In the genomic region with DNA sequence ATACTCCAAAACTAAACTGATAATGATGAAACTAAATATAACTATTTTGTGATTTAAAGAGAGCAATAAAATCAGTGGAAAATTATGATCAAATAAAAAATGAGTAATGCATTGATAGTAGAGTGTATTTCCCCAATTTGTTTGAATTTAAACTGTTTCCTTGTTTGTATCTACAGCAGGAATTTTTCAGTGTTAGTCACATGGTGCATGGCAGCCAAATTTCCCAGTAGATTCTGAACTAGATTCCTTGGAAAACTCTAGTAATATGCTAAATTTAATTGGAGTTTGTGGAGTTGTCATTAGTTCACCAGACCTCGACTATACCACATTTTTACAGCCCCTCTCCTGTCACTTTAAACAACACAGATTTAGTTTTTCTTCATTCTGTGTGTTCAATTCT, we compare ENCODE assay signal across 1 cellular context.
TF ChIP-seq lines count a peak whose summit lies in the region.

No MANE protein-coding gene starts in this region.

TF ChIP-seq in IMR-90, 13 proteins besides CTCF, POLR2A, EP300 and RAD21:
- no peak for TF ChIP-seq CEBPB (IDR thresholded peaks at IDR 0.05; ENCODE audit: low read depth, low read length)
- no peak for TF ChIP-seq RFX5 (IDR thresholded peaks at IDR 0.05; ENCODE audit: low read depth, low read length)
- TF ChIP-seq MAZ (IDR thresholded peaks at IDR 0.05; ENCODE audit: borderline replicate concordance, low read depth, low read length), result no peak
- TF ChIP-seq, protein P1, sequence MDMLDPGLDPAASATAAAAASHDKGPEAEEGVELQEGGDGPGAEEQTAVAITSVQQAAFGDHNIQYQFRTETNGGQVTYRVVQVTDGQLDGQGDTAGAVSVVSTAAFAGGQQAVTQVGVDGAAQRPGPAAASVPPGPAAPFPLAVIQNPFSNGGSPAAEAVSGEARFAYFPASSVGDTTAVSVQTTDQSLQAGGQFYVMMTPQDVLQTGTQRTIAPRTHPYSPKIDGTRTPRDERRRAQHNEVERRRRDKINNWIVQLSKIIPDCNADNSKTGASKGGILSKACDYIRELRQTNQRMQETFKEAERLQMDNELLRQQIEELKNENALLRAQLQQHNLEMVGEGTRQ (IDR thresholded peaks at IDR 0.05; ENCODE audit: low read depth, low read length), result peak; percentile 45; the same call in 1 of the 2 replicates
- no peak for TF ChIP-seq MAFK (IDR thresholded peaks at IDR 0.05; ENCODE audit: low read depth, low read length)
- TF ChIP-seq, protein P2, sequence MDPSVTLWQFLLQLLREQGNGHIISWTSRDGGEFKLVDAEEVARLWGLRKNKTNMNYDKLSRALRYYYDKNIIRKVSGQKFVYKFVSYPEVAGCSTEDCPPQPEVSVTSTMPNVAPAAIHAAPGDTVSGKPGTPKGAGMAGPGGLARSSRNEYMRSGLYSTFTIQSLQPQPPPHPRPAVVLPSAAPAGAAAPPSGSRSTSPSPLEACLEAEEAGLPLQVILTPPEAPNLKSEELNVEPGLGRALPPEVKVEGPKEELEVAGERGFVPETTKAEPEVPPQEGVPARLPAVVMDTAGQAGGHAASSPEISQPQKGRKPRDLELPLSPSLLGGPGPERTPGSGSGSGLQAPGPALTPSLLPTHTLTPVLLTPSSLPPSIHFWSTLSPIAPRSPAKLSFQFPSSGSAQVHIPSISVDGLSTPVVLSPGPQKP (IDR thresholded peaks at IDR 0.05; ENCODE audit: borderline replicate concordance, low read depth, low read length), result no peak
- TF ChIP-seq NFE2L2 (IDR thresholded peaks at IDR 0.05; ENCODE audit: low read depth, low read length), result no peak
- no peak for TF ChIP-seq CHD1 (IDR thresholded peaks at IDR 0.05; ENCODE audit: low read depth, low read length)
